Comparison of ENCODE assay signal across 12 cellular contexts in the genomic region with DNA sequence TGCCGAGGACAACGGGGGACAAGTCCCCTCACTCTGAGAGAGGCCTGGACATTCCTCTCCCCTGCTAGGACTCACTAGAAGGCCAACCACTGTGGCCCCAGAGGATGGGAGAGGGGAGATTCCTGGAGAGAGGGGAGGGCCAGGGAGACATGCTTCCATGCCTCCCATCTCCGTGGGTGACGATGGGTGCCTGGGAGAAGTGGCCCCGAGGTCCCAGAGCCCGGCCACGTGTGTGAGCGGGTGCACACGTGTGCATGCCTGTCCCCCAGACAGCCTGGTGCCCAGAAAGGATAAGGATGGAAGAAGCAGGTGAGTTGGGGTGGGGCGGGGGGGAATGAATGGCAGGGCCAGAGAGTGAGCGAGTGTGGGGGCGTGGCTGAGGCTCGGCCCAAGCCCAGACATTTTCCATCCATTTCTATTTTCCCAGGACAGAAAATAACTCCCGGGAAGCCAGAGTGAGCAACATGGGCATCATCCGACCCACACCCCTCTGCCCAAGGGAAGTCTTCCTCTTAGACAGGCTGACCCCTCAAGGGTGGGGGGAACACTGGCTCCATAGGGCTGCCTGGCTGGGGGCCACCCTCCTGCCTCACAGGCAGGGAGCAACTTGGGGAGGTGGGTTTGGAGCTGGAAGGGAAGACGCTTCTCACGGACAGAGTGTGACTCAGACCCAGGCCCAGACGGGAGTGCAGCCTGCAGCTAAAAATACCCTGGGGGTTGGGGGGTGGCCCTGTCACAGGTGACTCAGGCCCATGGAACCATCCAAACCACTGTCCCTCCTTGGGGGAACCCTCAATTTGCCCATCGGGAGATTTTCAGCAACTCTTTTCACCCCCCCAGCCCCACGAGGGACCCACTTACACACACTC. TPM values are rescaled to one million over a fixed set of nuclear protein-coding genes. Genes with fewer than 3 reads are reported as not detected.
DNase-seq lines count a peak whose midpoint lies in the region; ATAC-seq, FAIRE-seq and TF ChIP-seq lines count a peak whose summit lies in the region.
"Not testable (repeated sequence)": the region's sequence is repeated elsewhere in the genome, so short reads cannot be mapped to it uniquely, and the experiment has no call there.
"Had no signal": no experiment of that assay in that cellular context is flagged by ENCODE, and none has a peak within 500 bp of the region (broad histone marks: within the 10 kb centered on the region; RNA-seq: fewer than 3 reads in every experiment).

No MANE protein-coding gene starts in this region.

- not testable (repeated sequence) for H4K20me1 ChIP-seq in K562 (replicated peaks; ENCODE audit: control insufficient read depth, insufficient read depth, low read length)

- not testable (repeated sequence) for H3K36me3 ChIP-seq in K562 (ENCODE audit: control insufficient read depth, insufficient read depth, low read length)

- not testable (repeated sequence) for H2AFZ ChIP-seq in K562 (ENCODE audit: low read depth, low read length)

- BruUV-seq in K562 (replicated peaks; lab: Mats Ljungman, UMichigan) = not testable (repeated sequence)

- not testable (repeated sequence) for H3K9me3 ChIP-seq in K562 (replicated peaks; ENCODE audit: control insufficient read depth, insufficient read depth, low read depth, low read length)

- WGBS in K562 (ENCODE audit: insufficient coverage, low coverage, missing lambda C conversion rate) = 20% methylated on average over 7 of the region's 20 CpGs

- not testable (repeated sequence) for TF ChIP-seq RAD21 in K562 (CRISPR knock-in tag; conservative IDR thresholded peaks at IDR 0.05 in 1 of 2, IDR thresholded peaks at IDR 0.05 in 1 of 2)

- ATAC-seq in K562 (peak; percentile 82), left cardiac atrium (peak; percentile 17 to 84), omental fat pad (ENCODE audit: low FRiP score) (peak; percentile 43)

- TF ChIP-seq CTCF in K562 (IDR thresholded peaks at IDR 0.05 in 2 of 3, conservative IDR thresholded peaks at IDR 0.05 in 1 of 3; ENCODE audit: insufficient read depth in 2 of 3, low read depth in 1 of 3, low read length in 3 of 3); omental fat pad (IDR thresholded peaks at IDR 0.05): not testable (repeated sequence)

- H3K79me2 ChIP-seq in K562 (ENCODE audit: control insufficient read depth, insufficient read depth, low read length) = not testable (repeated sequence)

- not testable (repeated sequence) for H3K4me1 ChIP-seq in K562 (replicated peaks in 1 of 2; ENCODE audit: control insufficient read depth in 2 of 2, insufficient read depth in 2 of 2, low read length in 2 of 2)

- H3K4me3 ChIP-seq in K562 = not testable (repeated sequence)

- not testable (repeated sequence) for H3K27me3 ChIP-seq in K562 (ENCODE audit: control insufficient read depth in 2 of 2, insufficient read depth in 2 of 2, low read length in 2 of 2)

- TF ChIP-seq POLR2A in K562 (conservative IDR thresholded peaks at IDR 0.05) = not testable (repeated sequence)

- not testable (repeated sequence) for TF ChIP-seq EP300 in K562 (IDR thresholded peaks at IDR 0.05; ENCODE audit: low read length)

- in situ Hi-C loops in K562 (cut with MboI) = not testable (repeated sequence)

- not testable (repeated sequence) for H3K9me1 ChIP-seq in K562 (ENCODE audit: control insufficient read depth, insufficient read depth, low read length)

- not testable (repeated sequence) for H3K27ac ChIP-seq in K562 (ENCODE audit: extremely low read depth, low read depth, low read length)

- not testable (repeated sequence) for H3K9ac ChIP-seq in K562 (ENCODE audit: insufficient read depth in 1 of 2, low read depth in 2 of 2, low read length in 2 of 2)

- intact Hi-C loops in K562 (cut with micrococcal nuclease); left cardiac atrium (cut with DNase I): not testable (repeated sequence)

- POLR2A ChIA-PET in K562 (lab: Yijun Ruan, JAX) = not testable (repeated sequence)

- FAIRE-seq in K562 (lab: Jason Lieb, UNC) = not testable (repeated sequence)

- DNase-seq in GM03348 (ENCODE audit: low spot score) = peak; percentile 16
- peak; percentile 47 for DNase-seq in M059J (ENCODE audit: low read depth)
- peak; percentile 38 for DNase-seq in T1000 (lab: John Stamatoyannopoulos, UW)
- not testable (repeated sequence) for DNase-seq in K562 (ENCODE audit: extremely low read depth in 1 of 4, low spot score in 3 of 4); left cardiac atrium; omental fat pad (ENCODE audit: low spot score)
- DNase-seq in stromal cell of bone marrow (ENCODE audit: low read depth) = peak; percentile 1

- CTCF ChIA-PET in K562 (lab: Yijun Ruan, JAX; ENCODE audit: low intra/inter-chr PET ratio) = not testable (repeated sequence)

- not testable (repeated sequence) for H3K4me2 ChIP-seq in K562 (ENCODE audit: insufficient read depth, low read length)

RNA-seq across cellular contexts. Expression of a gene that starts 29.3 kb away (rescaled TPM):
- not detected in 2 replicates for total RNA-seq in M059J (2014; rRNA removed; shearing (Covaris generic))
- 0.65 TPM in 1 of 2 replicates, not detected in the other for total RNA-seq in K562 (2011; cell fraction: chromatin; rRNA removed; ENCODE audit: low replicate concordance)
- not detected in 2 replicates for total RNA-seq in K562 (2011; cell fraction: nucleolus; rRNA removed)
- not detected in 2 replicates for total RNA-seq in K562 (2011; cell fraction: nucleoplasm; rRNA removed)
- total RNA-seq in K562 (2014; rRNA removed) (not detected in 2 replicates), K562 (2014; rRNA removed; fragmentation: Illumina TruSeq; extraction: Trizol) (not detected in 2 replicates), K562 (2015; rRNA removed; fragmentation: Illumina TruSeq; extraction: Trizol) (not detected in 2 replicates), K562 (2021) (not detected in 2 replicates), left cardiac atrium (not detected), omental fat pad (not detected)
- polyA plus RNA-seq in K562 (2011; rRNA removed) (not detected in 2 replicates), K562 (2014; fragmentation: Illumina TruSeq; extraction: Trizol) (not detected in 2 replicates), K562 (2014; fragmentation: Nextera tagmentation; extraction: Ambion mirVana) (under 1 TPM; 0.04 to 0.10 TPM), K562 (2014; rRNA removed) (not detected in 2 replicates)
- polyA plus RNA-seq in K562 (2011; cell fraction: cytosol; rRNA removed) = not detected in 2 replicates
- not detected in 2 replicates for polyA plus RNA-seq in K562 (2011; cell fraction: nucleus; rRNA removed)
- polyA plus RNA-seq in K562 (2012) = 0.13 and 0.18 TPM in 2 replicates
- not detected in 2 replicates for polyA minus RNA-seq in K562 (2011; rRNA and poly(A)+ RNA removed)
- not detected in 2 replicates for polyA minus RNA-seq in K562 (2011; cell fraction: cytosol; rRNA and poly(A)+ RNA removed)
- not detected in 2 replicates for polyA minus RNA-seq in K562 (2011; cell fraction: nucleus; rRNA and poly(A)+ RNA removed)
- total RNA-seq: CD4-positive, alpha-beta T cell; G401; HT-29; RPMI7951; SJCRH30 had no signal

RNA-seq across cellular contexts. Expression of a gene that starts 42.2 kb away (rescaled TPM):
- total RNA-seq in M059J (2014; rRNA removed; shearing (Covaris generic)) = 23.5 and 41.7 TPM in 2 replicates
- total RNA-seq in K562 (2011; cell fraction: chromatin; rRNA removed; ENCODE audit: low replicate concordance) = 5.1 and 8.4 TPM in 2 replicates
- 3.8 and 4.3 TPM in 2 replicates for total RNA-seq in K562 (2011; cell fraction: nucleolus; rRNA removed)
- 4.6 and 7.3 TPM in 2 replicates for total RNA-seq in K562 (2011; cell fraction: nucleoplasm; rRNA removed)
- total RNA-seq in K562 (2014; rRNA removed) (4.5 and 9.1 TPM in 2 replicates), K562 (2014; rRNA removed; fragmentation: Illumina TruSeq; extraction: Trizol) (6.4 and 6.9 TPM in 2 replicates), K562 (2015; rRNA removed; fragmentation: Illumina TruSeq; extraction: Trizol) (7.0 and 8.3 TPM in 2 replicates), K562 (2021) (10.2 and 11.7 TPM in 2 replicates), left cardiac atrium (10 to 100 TPM; 38.8 to 40.7 TPM), omental fat pad (10 to 100 TPM; 21.4 to 27.1 (median 24.2) TPM)
- polyA plus RNA-seq in K562 (2011; rRNA removed) (14.3 and 17.4 TPM in 2 replicates), K562 (2014; fragmentation: Illumina TruSeq; extraction: Trizol) (12.0 and 16.2 TPM in 2 replicates), K562 (2014; fragmentation: Nextera tagmentation; extraction: Ambion mirVana) (1 to 10 TPM; 3.3 to 4.7 TPM), K562 (2014; rRNA removed) (7.5 and 9.0 TPM in 2 replicates)
- polyA plus RNA-seq in K562 (2011; cell fraction: cytosol; rRNA removed) = 24.0 and 24.2 TPM in 2 replicates
- 9.4 and 10.3 TPM in 2 replicates for polyA plus RNA-seq in K562 (2011; cell fraction: nucleus; rRNA removed)
- 10.5 and 13.2 TPM in 2 replicates for polyA plus RNA-seq in K562 (2012)
- 14.8 and 20.1 TPM in 2 replicates for polyA minus RNA-seq in K562 (2011; rRNA and poly(A)+ RNA removed)
- 7.6 and 11.1 TPM in 2 replicates for polyA minus RNA-seq in K562 (2011; cell fraction: cytosol; rRNA and poly(A)+ RNA removed)
- 1.3 and 4.7 TPM in 2 replicates for polyA minus RNA-seq in K562 (2011; cell fraction: nucleus; rRNA and poly(A)+ RNA removed)
